ENCODE assay signal across 1 cellular context in genomic region chr3:197462808-197463207, GRCh38.
TF ChIP-seq lines count a peak whose summit lies in the region.

No MANE protein-coding gene starts in this region.

TF ChIP-seq in A549, 52 proteins besides CTCF, POLR2A, EP300 and RAD21 (continued from another document):
- TF ChIP-seq USF2 (IDR thresholded peaks at IDR 0.05), result no peak
